12 cellular contexts compared by ENCODE assay signal in genomic region chr12:89217472-89217871, GRCh38.
"Had no signal": no experiment of that assay in that cellular context is flagged by ENCODE, and none has a peak within 500 bp of the region (broad histone marks: within the 10 kb centered on the region; RNA-seq: fewer than 3 reads in every experiment).

No MANE protein-coding gene starts in this region.

- ATAC-seq: activated T-cell treated with anti-CD3 and anti-CD28 coated beads, Interleukin-2, amount 50 U/mL, for 72 hours; natural killer cell treated with Interleukin-12 subunit alpha and Interleukin-12 subunit beta and Interleukin-15 and Interleukin-18, amount 100 ng/mL, for 72 hours had no signal

- DNase-seq: activated CD4-positive, alpha-beta T cell treated with anti-CD3 and anti-CD28 coated beads for 1 hour; activated gamma-delta T cell; activated T-cell treated with anti-CD3 and anti-CD28 coated beads, Interleukin-2, amount 50 U/mL, for 72 hours; central memory CD4-positive, alpha-beta T cell; nucleus accumbens; stomach; testis; WERI-Rb-1 had no signal

- H3K36me3 ChIP-seq: esophagus muscularis mucosa, stomach, WERI-Rb-1 had no signal

- H3K4me3 ChIP-seq: coronary artery, esophagus muscularis mucosa, stomach, testis had no signal

- H3K27ac ChIP-seq: coronary artery, esophagus muscularis mucosa, stomach, testis, WERI-Rb-1 had no signal

- FAIRE-seq: endometrium had no signal

- H3K27me3 ChIP-seq: esophagus muscularis mucosa, stomach, testis had no signal

- H3K9me3 ChIP-seq: esophagus muscularis mucosa, stomach, testis had no signal
